ENCODE assay signal across 23 cellular contexts in the genomic region with DNA sequence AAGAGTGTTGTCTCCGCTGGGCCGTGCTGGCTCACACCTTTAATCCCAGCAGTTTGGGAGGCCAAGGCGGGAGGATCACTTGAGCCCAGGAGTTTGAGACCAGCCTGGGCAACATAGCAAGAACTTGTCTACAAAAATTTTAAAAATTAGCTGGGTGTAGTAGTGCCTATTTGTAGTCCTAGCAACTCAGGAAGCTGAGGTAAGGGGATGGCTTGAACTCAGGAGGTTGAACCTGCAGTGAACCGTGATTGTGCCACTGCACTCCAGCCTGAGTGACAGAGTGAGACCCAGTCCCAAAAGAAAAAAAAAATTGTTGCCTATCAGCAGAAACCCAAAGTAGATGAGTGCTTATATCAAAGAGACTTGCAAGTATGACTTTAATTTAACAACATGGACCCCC.
"Had no signal": no experiment of that assay in that cellular context is flagged by ENCODE, and none has a peak within 500 bp of the region (broad histone marks: within the 10 kb centered on the region; RNA-seq: fewer than 3 reads in every experiment).

No MANE protein-coding gene starts in this region.

- H3K27me3 ChIP-seq: breast epithelium, heart left ventricle, right atrium auricular region, suprapubic skin, tibial artery had no signal

- H3K4me1 Mint-ChIP-seq: endodermal cell, immature natural killer cell, WTC11 had no signal

- H3K4me3 Mint-ChIP-seq: activated naive CD4-positive, alpha-beta T cell treated with anti-CD3 and anti-CD28 coated beads for 36 hours; activated T-helper 1 cell treated with anti-CD3 and anti-CD28 coated beads, Interleukin-12 subunit alpha, Interleukin-12 subunit beta, Interleukin-2, Interleukin-4 antibody, amounts not matched to agents 30 ng/mL and 10 ng/mL and 1 ng/mL, durations not matched to agents 14 hours and 24 hours and 36 hours; dendritic cell treated with granulocyte-macrophage colony-stimulating factor and Interleukin-4, amounts not matched to agents 40 ng/mL and 50 ng/mL, for 4 days; endodermal cell; immature natural killer cell; natural killer cell treated with Interleukin-12 subunit alpha and Interleukin-12 subunit beta and Interleukin-15 and Interleukin-18, amount 100 ng/mL, for 72 hours; T-helper 1 cell treated with Interleukin-12 subunit alpha and Interleukin-12 subunit beta and Interleukin-4 antibody, amounts not matched to agents 30 μg/mL and 1 μg/mL, for 36 hours; WTC11 had no signal

- ATAC-seq: esophagus mucosa; heart left ventricle; natural killer cell treated with Interleukin-12 subunit alpha and Interleukin-12 subunit beta and Interleukin-15 and Interleukin-18, amount 100 ng/mL, for 72 hours; WTC11 had no signal

- H3K36me3 ChIP-seq: breast epithelium, right atrium auricular region, suprapubic skin, tibial artery had no signal

- H3K4me3 ChIP-seq: breast epithelium, heart left ventricle, right atrium auricular region, suprapubic skin, tibial artery had no signal

- DNase-seq: activated CD4-positive, alpha-beta T cell treated with anti-CD3 and anti-CD28 coated beads, Interleukin-2, amount 50 U/mL, for 4 hours; activated effector memory CD4-positive, alpha-beta T cell treated with anti-CD3 and anti-CD28 coated beads, Interleukin-2, amount 50 U/mL, for 16 hours; activated naive CD4-positive, alpha-beta T cell treated with anti-CD3 and anti-CD28 coated beads for 36 hours; central memory CD4-positive, alpha-beta T cell; endodermal cell; foreskin fibroblast; heart left ventricle; hypothalamus; immature natural killer cell; kidney; midbrain; stimulated activated CD4-positive, alpha-beta T cell treated with anti-CD3 and anti-CD28 coated beads, Interleukin-15, amount 100 ng/mL, for 24 hours; stimulated activated CD4-positive, alpha-beta T cell treated with anti-CD3 and anti-CD28 coated beads, Interleukin-2, amount 100 ng/mL, for 24 hours; tibial artery had no signal

- H3K27ac Mint-ChIP-seq: activated naive CD4-positive, alpha-beta T cell treated with anti-CD3 and anti-CD28 coated beads for 36 hours; dendritic cell treated with granulocyte-macrophage colony-stimulating factor and Interleukin-4, amounts not matched to agents 40 ng/mL and 50 ng/mL, for 4 days; endodermal cell; immature natural killer cell; natural killer cell treated with Interleukin-12 subunit alpha and Interleukin-12 subunit beta and Interleukin-15 and Interleukin-18, amount 100 ng/mL, for 72 hours; T-helper 1 cell treated with Interleukin-12 subunit alpha and Interleukin-12 subunit beta and Interleukin-4 antibody, amounts not matched to agents 30 μg/mL and 1 μg/mL, for 36 hours; WTC11 had no signal

- H3K9me3 Mint-ChIP-seq: activated naive CD4-positive, alpha-beta T cell treated with anti-CD3 and anti-CD28 coated beads for 36 hours; activated T-helper 1 cell treated with anti-CD3 and anti-CD28 coated beads, Interleukin-12 subunit alpha, Interleukin-12 subunit beta, Interleukin-2, Interleukin-4 antibody, amounts not matched to agents 30 ng/mL and 10 ng/mL and 1 ng/mL, durations not matched to agents 14 hours and 24 hours and 36 hours; dendritic cell treated with granulocyte-macrophage colony-stimulating factor and Interleukin-4, amounts not matched to agents 40 ng/mL and 50 ng/mL, for 4 days; endodermal cell; immature natural killer cell; natural killer cell treated with Interleukin-12 subunit alpha and Interleukin-12 subunit beta and Interleukin-15 and Interleukin-18, amount 100 ng/mL, for 72 hours; T-helper 1 cell treated with Interleukin-12 subunit alpha and Interleukin-12 subunit beta and Interleukin-4 antibody, amounts not matched to agents 30 μg/mL and 1 μg/mL, for 36 hours; WTC11 had no signal

- H3K27ac ChIP-seq: breast epithelium, right atrium auricular region, suprapubic skin, tibial artery had no signal

- H3K36me3 Mint-ChIP-seq: immature natural killer cell; natural killer cell treated with Interleukin-12 subunit alpha and Interleukin-12 subunit beta and Interleukin-15 and Interleukin-18, amount 100 ng/mL, for 72 hours; WTC11 had no signal

- H3K4me1 ChIP-seq: breast epithelium, right atrium auricular region, suprapubic skin, tibial artery had no signal

- H3K9me3 ChIP-seq: breast epithelium, heart left ventricle, right atrium auricular region, suprapubic skin, tibial artery had no signal
